Comparison of ENCODE assay signal across 12 cellular contexts in genomic region chr3:114460459-114460858, GRCh38.
DNase-seq lines count a peak whose midpoint lies in the region; ATAC-seq and TF ChIP-seq lines count a peak whose summit lies in the region.
"Had no signal": no experiment of that assay in that cellular context is flagged by ENCODE, and none has a peak within 500 bp of the region (broad histone marks: within the 10 kb centered on the region; RNA-seq: fewer than 3 reads in every experiment).

No MANE protein-coding gene starts in this region.

- H3K36me3 ChIP-seq in mucosa of descending colon (ENCODE audit: low read depth) (no peaks in the 10 kb centered on the region), BE2C (no peaks in the 10 kb centered on the region), tibial artery (no peaks in the 10 kb centered on the region), PC-3 (ENCODE audit: low read depth, low read length) (no peaks in the 10 kb centered on the region)

- H4K20me1 ChIP-seq in PC-3 (ENCODE audit: low read length) = no peaks in the 10 kb centered on the region

- no TSS peak for BruUV-seq in PC-3 (replicated peaks; lab: Mats Ljungman, UMichigan)

- no peak overlapping the region for H3K4me2 ChIP-seq in PC-3 (ENCODE audit: low read length)

- H3K79me2 ChIP-seq in PC-3 (ENCODE audit: low read length) = no peaks in the 10 kb centered on the region

- TF ChIP-seq CTCF in mucosa of descending colon (IDR thresholded peaks at IDR 0.05) (no peak), BE2C (IDR thresholded peaks at IDR 0.05; ENCODE audit: low read depth, low read length) (no peak), tibial artery (IDR thresholded peaks at IDR 0.05) (no peak), PC-3 (conservative IDR thresholded peaks at IDR 0.05; ENCODE audit: low read depth, low read length) (no peak)

- no peak overlapping the region for H3K4me3 ChIP-seq in mucosa of descending colon
- no peak overlapping the region for H3K4me3 ChIP-seq in BE2C (ENCODE audit: low read depth, low read length)
- no peak overlapping the region for H3K4me3 ChIP-seq in tibial artery
- no peak overlapping the region for H3K4me3 ChIP-seq in PC-3 (ENCODE audit: low read length)

- no peak overlapping the region for H2AFZ ChIP-seq in PC-3 (ENCODE audit: low read length)

- intact Hi-C loops in mucosa of descending colon (cut with DNase I, micrococcal nuclease) (no loop called here), tibial artery (cut with DNase I; ENCODE audit: low total_unique reads) (no loop called here), PC-3 (cut with micrococcal nuclease) (no loop called here)

- H3K9me3 ChIP-seq in mucosa of descending colon (no peaks in the 10 kb centered on the region), BE2C (no peaks in the 10 kb centered on the region), tibial artery (no peaks in the 10 kb centered on the region), PC-3 (ENCODE audit: low read length) (no peaks in the 10 kb centered on the region)

- CTCF ChIA-PET in PC-3 (lab: Charles Lee) = no interaction called here

- no peaks in the 10 kb centered on the region for H3K9me2 ChIP-seq in PC-3 (replicated peaks; ENCODE audit: low read length)

- no peaks in the 10 kb centered on the region for H3F3A ChIP-seq in PC-3 (ENCODE audit: low read length, unreplicated experiment)

- H3K4me1 ChIP-seq in mucosa of descending colon (ENCODE audit: low read depth) (no peaks in the 10 kb centered on the region), BE2C (peaks cover 1% of the 10 kb centered on the region), tibial artery (peaks cover 0 to 4% (median under 1%) of the 10 kb centered on the region in 4 donors), PC-3 (ENCODE audit: insufficient read depth, low read length) (no peaks in the 10 kb centered on the region)

- DNase-seq in mucosa of descending colon (no peak), BE2C (no peak), NCI-H128 (lab: John Stamatoyannopoulos, UW; ENCODE audit: unreplicated experiment) (no peak), tibial artery (no peak), PC-3 (no peak)
- DNase-seq: caudate nucleus, left ventricle myocardium superior, NCI-H524 treated with DMSO at 0.1 percent for 48 hours, SHP77 had no signal

- H3K27ac ChIP-seq in tibial artery (no peak overlapping the region), PC-3 (ENCODE audit: low read length) (no peak overlapping the region)

- H3K9ac ChIP-seq in PC-3 (ENCODE audit: low read length) = no peak overlapping the region

- POLR2A ChIA-PET in PC-3 (lab: Charles Lee; ENCODE audit: unreplicated experiment) = no interaction called here

- peak; percentile 40 for ATAC-seq in GM19023 (IDR thresholded peaks at IDR 0.05; ENCODE audit: unreplicated experiment)
- peak; percentile 33 for ATAC-seq in GM21717 (IDR thresholded peaks at IDR 0.05; ENCODE audit: unreplicated experiment)
- peak; percentile 32 for ATAC-seq in HG03097 (IDR thresholded peaks at IDR 0.05; ENCODE audit: low FRiP score, unreplicated experiment)
- peak; percentile 20 for ATAC-seq in mucosa of descending colon
- no peak for ATAC-seq in PC-3
- ATAC-seq: left ventricle myocardium superior had no signal

- no peaks in the 10 kb centered on the region for H3K27me3 ChIP-seq in BE2C
- no peaks in the 10 kb centered on the region for H3K27me3 ChIP-seq in tibial artery
- H3K27me3 ChIP-seq in PC-3 (ENCODE audit: low read length) = peaks cover 12% of the 10 kb centered on the region; the same call in 1 of the 2 replicates
